Comparison of ENCODE assay signal across 33 cellular contexts in the genomic region with DNA sequence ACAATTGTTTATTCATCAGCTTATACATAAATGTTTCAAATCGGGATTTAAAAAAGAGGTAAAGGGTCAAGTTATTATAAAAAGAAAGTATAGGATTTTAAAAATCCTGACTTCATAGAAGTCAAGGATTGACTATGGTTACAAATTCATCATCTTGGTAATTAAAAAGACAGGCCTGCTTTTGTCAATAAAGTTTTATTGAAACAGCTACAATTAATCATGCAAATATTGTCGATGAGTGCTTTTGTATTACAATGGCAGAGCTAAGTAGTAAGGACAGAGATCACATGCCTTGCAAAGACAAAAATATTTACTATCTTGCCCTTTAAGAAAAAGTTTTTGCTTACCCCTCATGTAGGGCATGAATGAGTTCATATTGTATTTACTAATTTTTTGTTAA.
"Had no signal": no experiment of that assay in that cellular context is flagged by ENCODE, and none has a peak within 500 bp of the region (broad histone marks: within the 10 kb centered on the region; RNA-seq: fewer than 3 reads in every experiment).

No MANE protein-coding gene starts in this region.

- ATAC-seq: activated naive CD4-positive, alpha-beta T cell treated with anti-CD3 and anti-CD28 coated beads, Interleukin-2, amount 50 U/mL, for 72 hours; activated naive CD8-positive, alpha-beta T cell treated with anti-CD3 and anti-CD28 coated beads, Interleukin-2, amount 50 U/mL, for 24 hours; activated T-cell treated with anti-CD3 and anti-CD28 coated beads, Interleukin-2, amount 50 U/mL, for 4 hours; activated T-cell treated with anti-CD3 and anti-CD28 coated beads, Interleukin-2, amount 50 U/mL, for 72 hours; activated T-helper 17 cell treated with anti-CD3 and anti-CD28 coated beads, Interleukin-2, amount 50 U/mL, for 72 hours; body of pancreas had no signal

- H3K9me3 ChIP-seq: adrenal gland, ascending aorta, body of pancreas, breast epithelium had no signal

- H3K4me3 ChIP-seq: adrenal gland, ascending aorta, body of pancreas, breast epithelium, cardiac muscle cell had no signal

- H3K4me1 ChIP-seq: adrenal gland, ascending aorta, body of pancreas, breast epithelium had no signal

- H3K27ac ChIP-seq: adrenal gland, ascending aorta, body of pancreas, brain microvascular endothelial cell, breast epithelium, cardiac muscle cell had no signal

- FAIRE-seq: astrocyte, bronchial epithelial cell had no signal

- H3K27me3 ChIP-seq: adrenal gland, ascending aorta, body of pancreas, brain microvascular endothelial cell, breast epithelium, cardiac muscle cell had no signal

- DNase-seq: activated effector memory CD4-positive, alpha-beta T cell treated with anti-CD3 and anti-CD28 coated beads, Interleukin-2, amount 50 U/mL, for 16 hours; activated effector memory CD4-positive, alpha-beta T cell treated with Interleukin-2 at 50 U/mL for 16 hours; activated gamma-delta T cell; activated gamma-delta T cell treated with Interleukin-2 at 50 U/mL for 16 hours; activated naive CD4-positive, alpha-beta T cell; activated naive CD4-positive, alpha-beta T cell treated with anti-CD3 and anti-CD28 coated beads for 36 hours; activated naive CD4-positive, alpha-beta T cell treated with anti-CD3 and anti-CD28 coated beads, Interleukin-2, amount 10 ng/mL, durations not matched to agents 7 days and 5 days; activated naive CD4-positive, alpha-beta T cell treated with anti-CD3 and anti-CD28 coated beads, Interleukin-2, amount 50 U/mL, for 16 hours; activated naive CD4-positive, alpha-beta T cell treated with Interleukin-2 at 50 U/mL for 16 hours; activated naive CD8-positive, alpha-beta T cell treated with anti-CD3 and anti-CD28 coated beads for 36 hours; activated naive CD8-positive, alpha-beta T cell treated with anti-CD3 and anti-CD28 coated beads, Interleukin-2, amount 10 ng/mL, durations not matched to agents 7 days and 5 days; activated naive CD8-positive, alpha-beta T cell treated with anti-CD3 and anti-CD28 coated beads, Interleukin-2, amount 50 U/mL, for 24 hours; activated T-cell treated with anti-CD3 and anti-CD28 coated beads, Interleukin-2, amount 50 U/mL, for 1 hour; activated T-cell treated with anti-CD3 and anti-CD28 coated beads, Interleukin-2, amount 50 U/mL, for 24 hours; activated T-cell treated with anti-CD3 and anti-CD28 coated beads, Interleukin-2, amount 50 U/mL, for 4 hours; activated T-cell treated with anti-CD3 and anti-CD28 coated beads, Interleukin-2, amount 50 U/mL, for 48 hours; activated T-cell treated with anti-CD3 and anti-CD28 coated beads, Interleukin-2, amount 50 U/mL, for 72 hours; adrenal gland; amniotic stem cell; amygdala; anterior cingulate cortex; aorta; body of pancreas; brain microvascular endothelial cell; central memory CD4-positive, alpha-beta T cell; cerebellar nuclear complex had no signal

- H3K36me3 ChIP-seq: adrenal gland, brain microvascular endothelial cell, breast epithelium, cardiac muscle cell had no signal
